9 cellular contexts compared by ENCODE assay signal in genomic region chr9:99427252-99427651, GRCh38.
"Had no signal": no experiment of that assay in that cellular context is flagged by ENCODE, and none has a peak within 500 bp of the region (broad histone marks: within the 10 kb centered on the region; RNA-seq: fewer than 3 reads in every experiment).

No MANE protein-coding gene starts in this region.

- H2AFZ ChIP-seq: GM23248 had no signal

- H3K4me3 ChIP-seq: GM23248 had no signal

- H3K9ac ChIP-seq: GM23248 had no signal

- DNase-seq: GM23248, GOT3, H7, H9, HCEC 1CT, HFFc6 had no signal

- H3K27ac Mint-ChIP-seq: H9, HFFc6 had no signal

- FAIRE-seq: H1, H54 had no signal

- H3K27ac ChIP-seq: GM23248 had no signal

- H3K4me3 Mint-ChIP-seq: H9, HFFc6 had no signal

- ATAC-seq: HCT116 had no signal

- H3K4me1 Mint-ChIP-seq: H9 had no signal
